1 cellular context compared by ENCODE assay signal in the genomic region with DNA sequence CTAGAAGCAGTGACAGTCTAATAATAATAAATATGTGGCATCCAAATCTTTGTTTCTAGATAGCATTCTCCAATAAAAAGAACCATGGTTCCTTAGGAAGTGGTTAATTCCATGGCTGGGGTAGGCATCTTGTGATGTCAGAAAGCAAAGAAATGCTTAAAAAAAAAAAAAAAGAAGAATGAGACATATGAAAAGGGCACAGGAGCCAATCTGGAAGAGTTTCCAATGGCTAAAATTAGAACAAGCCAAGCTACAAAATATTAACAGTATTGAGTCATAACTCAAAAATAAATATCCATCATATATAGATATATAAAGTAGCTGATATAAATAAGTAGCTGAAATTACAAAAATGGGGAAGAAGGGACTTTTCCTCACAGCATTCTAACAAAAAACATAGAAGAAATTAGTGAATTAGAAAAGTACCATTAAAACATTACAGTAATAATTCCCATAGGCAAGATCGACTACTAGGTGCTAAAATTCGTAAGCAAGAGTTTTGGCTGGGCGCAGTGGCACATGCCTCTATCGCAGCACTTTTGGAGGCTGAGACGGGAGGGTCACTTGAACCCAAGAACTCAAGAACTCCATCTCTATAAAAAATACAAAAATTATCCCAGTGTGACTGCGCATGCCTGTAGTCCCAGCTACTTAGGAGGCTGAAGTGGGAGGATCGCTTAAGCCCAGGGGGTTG.
TF ChIP-seq lines count a peak whose summit lies in the region.

No MANE protein-coding gene starts in this region.

TF ChIP-seq in SK-N-SH treated with all-trans-retinoic acid at 6 μM for 48 hours, 23 proteins besides CTCF, POLR2A, EP300 and RAD21 (continued from another document):
- TF ChIP-seq ZFP30 (CRISPR knock-in tag; IDR thresholded peaks at IDR 0.05): no peak
- no peak for TF ChIP-seq SNAI2 (CRISPR knock-in tag; IDR thresholded peaks at IDR 0.05)
- no peak for TF ChIP-seq ARNTL (CRISPR knock-in tag; IDR thresholded peaks at IDR 0.05; ENCODE audit: borderline replicate concordance, low read depth)
- no peak for TF ChIP-seq GLIS3 (CRISPR knock-in tag; IDR thresholded peaks at IDR 0.05)
- TF ChIP-seq CSRNP3 (CRISPR knock-in tag; IDR thresholded peaks at IDR 0.05): no peak
- TF ChIP-seq ZNF8 (CRISPR knock-in tag; IDR thresholded peaks at IDR 0.05): no peak
- TF ChIP-seq CSDC2 (CRISPR knock-in tag; IDR thresholded peaks at IDR 0.05): no peak
- TF ChIP-seq RARB (CRISPR knock-in tag; IDR thresholded peaks at IDR 0.05): no peak
- no peak for TF ChIP-seq ZFP3 (CRISPR knock-in tag; IDR thresholded peaks at IDR 0.05)
- TF ChIP-seq TCF4 (CRISPR knock-in tag; IDR thresholded peaks at IDR 0.05; ENCODE audit: borderline replicate concordance): no peak
- TF ChIP-seq BACH2 (CRISPR knock-in tag; IDR thresholded peaks at IDR 0.05; ENCODE audit: borderline replicate concordance): no peak
- TF ChIP-seq ZC3H10 (CRISPR knock-in tag; IDR thresholded peaks at IDR 0.05): no peak
- no peak for TF ChIP-seq ZNF565 (CRISPR knock-in tag; conservative IDR thresholded peaks at IDR 0.05; ENCODE audit: low read depth)
- no peak for TF ChIP-seq ISL1 (CRISPR knock-in tag; IDR thresholded peaks at IDR 0.05)
